In genomic region chr3:48593337-48593736, GRCh38 we compare ENCODE assay signal across 20 cellular contexts. TPM values are rescaled to one million over a fixed set of nuclear protein-coding genes. Genes with fewer than 3 reads are reported as not detected.
"Had no signal": no experiment of that assay in that cellular context is flagged by ENCODE, and none has a peak within 500 bp of the region (broad histone marks: within the 10 kb centered on the region; RNA-seq: fewer than 3 reads in every experiment).

No MANE protein-coding gene starts in this region.

- H3K9me3 Mint-ChIP-seq: activated CD4-positive, alpha-beta T cell treated with anti-CD3 and anti-CD28 coated beads, Interleukin-2, amount 10 ng/mL, durations not matched to agents 7 days and 5 days; activated naive CD4-positive, alpha-beta T cell treated with anti-CD3 and anti-CD28 coated beads, Interleukin-2, amount 10 ng/mL, durations not matched to agents 7 days and 5 days; activated T-helper 17 cell treated with anti-CD3 and anti-CD28 coated beads, Interleukin-2, amount 50 U/mL, for 72 hours; endodermal cell; memory B cell; stimulated activated naive CD8-positive, alpha-beta T cell treated with anti-CD3 and anti-CD28 coated beads, Interleukin-15, Interleukin-2, amounts not matched to agents 100 ng/mL and 50 ng/mL, for 24 hours had no signal

- ATAC-seq: activated T-helper 17 cell treated with anti-CD3 and anti-CD28 coated beads, Interleukin-2, amount 50 U/mL, for 72 hours; esophagus mucosa; heart left ventricle; left lobe of liver had no signal

- H3K36me3 ChIP-seq: ovary, thoracic aorta had no signal

- H3K27ac ChIP-seq: heart left ventricle, ovary, thoracic aorta had no signal

- H3K9me3 ChIP-seq: heart left ventricle, ovary, thoracic aorta had no signal

- H3K4me1 Mint-ChIP-seq: activated CD4-positive, alpha-beta T cell treated with anti-CD3 and anti-CD28 coated beads, Interleukin-2, amount 10 ng/mL, durations not matched to agents 7 days and 5 days had no signal

- H3K4me3 Mint-ChIP-seq: activated CD4-positive, alpha-beta T cell treated with anti-CD3 and anti-CD28 coated beads, Interleukin-2, amount 10 ng/mL, durations not matched to agents 7 days and 5 days; activated naive CD4-positive, alpha-beta T cell treated with anti-CD3 and anti-CD28 coated beads, Interleukin-2, amount 10 ng/mL, durations not matched to agents 7 days and 5 days; activated T-helper 17 cell treated with anti-CD3 and anti-CD28 coated beads, Interleukin-2, amount 50 U/mL, for 72 hours; endodermal cell; memory B cell; stimulated activated naive CD8-positive, alpha-beta T cell treated with anti-CD3 and anti-CD28 coated beads, Interleukin-15, Interleukin-2, amounts not matched to agents 100 ng/mL and 50 ng/mL, for 24 hours had no signal

- H3K27me3 ChIP-seq: ovary had no signal

- DNase-seq: activated CD4-positive, alpha-beta T cell treated with anti-CD3 and anti-CD28 coated beads, Interleukin-2, amount 10 ng/mL, durations not matched to agents 7 days and 5 days; activated CD4-positive, CD25-positive, alpha-beta regulatory T cell; activated CD8-positive, alpha-beta memory T cell treated with anti-CD3 and anti-CD28 coated beads for 24 hours; activated naive CD4-positive, alpha-beta T cell treated with anti-CD3 and anti-CD28 coated beads, Interleukin-2, amount 10 ng/mL, durations not matched to agents 7 days and 5 days; cerebellar nuclear complex; dermis blood vessel endothelial cell; endodermal cell; foreskin melanocyte; heart left ventricle; ovary; stimulated activated CD4-positive, alpha-beta T cell treated with anti-CD3 and anti-CD28 coated beads, Interleukin-4, amount 100 ng/mL, for 1 hour; T-helper 2 cell had no signal

- H3K27ac Mint-ChIP-seq: activated CD4-positive, alpha-beta T cell treated with anti-CD3 and anti-CD28 coated beads, Interleukin-2, amount 10 ng/mL, durations not matched to agents 7 days and 5 days; activated naive CD4-positive, alpha-beta T cell treated with anti-CD3 and anti-CD28 coated beads, Interleukin-2, amount 10 ng/mL, durations not matched to agents 7 days and 5 days; activated T-helper 17 cell treated with anti-CD3 and anti-CD28 coated beads, Interleukin-2, amount 50 U/mL, for 72 hours; endodermal cell; memory B cell; stimulated activated naive CD8-positive, alpha-beta T cell treated with anti-CD3 and anti-CD28 coated beads, Interleukin-15, Interleukin-2, amounts not matched to agents 100 ng/mL and 50 ng/mL, for 24 hours had no signal

- H3K36me3 Mint-ChIP-seq: activated naive CD4-positive, alpha-beta T cell treated with anti-CD3 and anti-CD28 coated beads, Interleukin-2, amount 10 ng/mL, durations not matched to agents 7 days and 5 days had no signal

- H3K4me3 ChIP-seq: heart left ventricle, ovary, thoracic aorta had no signal

RNA-seq across cellular contexts. Expression of gene TMEM89, which starts 28.2 kb away (rescaled TPM):
- total RNA-seq: dermis blood vessel endothelial cell, esophagus mucosa, heart left ventricle, left lobe of liver, ovary, urinary bladder had no signal
- polyA plus RNA-seq: adipose tissue, heart left ventricle, ovary, urinary bladder had no signal

RNA-seq across cellular contexts. Expression of gene UCN2, which starts 29.8 kb away (rescaled TPM):
- total RNA-seq: activated CD4-positive, alpha-beta T cell treated with anti-CD3 and anti-CD28 coated beads, Interleukin-2, amount 10 ng/mL, durations not matched to agents 7 days and 5 days; dermis blood vessel endothelial cell; endodermal cell; left lobe of liver had no signal
